Comparison of ENCODE assay signal across 25 cellular contexts in genomic region chr1:16882995-16883394, GRCh38. TPM values are rescaled to one million over a fixed set of nuclear protein-coding genes. Genes with fewer than 3 reads are reported as not detected.
"Had no signal": no experiment of that assay in that cellular context is flagged by ENCODE, and none has a peak within 500 bp of the region (broad histone marks: within the 10 kb centered on the region; RNA-seq: fewer than 3 reads in every experiment).

No MANE protein-coding gene starts in this region.

- H3K4me3 ChIP-seq: esophagus squamous epithelium, right atrium auricular region, spleen, suprapubic skin, tibial artery had no signal

- H3K4me1 ChIP-seq: esophagus squamous epithelium, parathyroid adenoma, right atrium auricular region, suprapubic skin, tibial artery had no signal

- H3K27ac ChIP-seq: epithelial cell of prostate, esophagus squamous epithelium, neutrophil, parathyroid adenoma, right atrium auricular region, spleen, suprapubic skin, tibial artery had no signal

- ATAC-seq: activated CD8-positive, alpha-beta T cell treated with anti-CD3 and anti-CD28 coated beads for 36 hours; activated naive CD8-positive, alpha-beta T cell treated with anti-CD3 and anti-CD28 coated beads, Interleukin-2, amount 50 U/mL, for 24 hours; activated T-cell treated with anti-CD3 and anti-CD28 coated beads, Interleukin-2, amount 50 U/mL, for 4 hours; activated T-helper 17 cell treated with anti-CD3 and anti-CD28 coated beads, Interleukin-2, amount 50 U/mL, for 72 hours; left ventricle myocardium superior; naive thymus-derived CD4-positive, alpha-beta T cell; T-helper 17 cell had no signal

- H3K9ac ChIP-seq: parathyroid adenoma had no signal

- H3K27me3 ChIP-seq: right atrium auricular region had no signal

- H3K9me3 ChIP-seq: esophagus squamous epithelium, neutrophil, right atrium auricular region, spleen, suprapubic skin, tibial artery had no signal

- H3K36me3 ChIP-seq: esophagus squamous epithelium, neutrophil, right atrium auricular region, spleen, suprapubic skin, tibial artery had no signal

- H2AFZ ChIP-seq: parathyroid adenoma had no signal

- DNase-seq: activated CD4-positive, alpha-beta T cell treated with anti-CD3 and anti-CD28 coated beads, Interleukin-2, amount 10 ng/mL, durations not matched to agents 7 days and 5 days; activated CD4-positive, CD25-positive, alpha-beta regulatory T cell treated with anti-CD3 and anti-CD28 coated beads, Interleukin-2, amount 50 U/mL, for 72 hours; activated CD8-positive, alpha-beta T cell treated with anti-CD3 and anti-CD28 coated beads for 36 hours; activated gamma-delta T cell treated with Interleukin-2 at 50 U/mL for 16 hours; activated naive CD8-positive, alpha-beta T cell treated with anti-CD3 and anti-CD28 coated beads, Interleukin-2, amount 50 U/mL, for 24 hours; activated T-cell treated with anti-CD3 and anti-CD28 coated beads, Interleukin-2, amount 50 U/mL, for 4 hours; amygdala; caudate nucleus; esophagus squamous epithelium; foreskin melanocyte; kidney glomerular epithelial cell; left ventricle myocardium superior; midbrain; naive thymus-derived CD4-positive, alpha-beta T cell; spleen; stimulated activated naive CD4-positive, alpha-beta T cell; T-helper 17 cell; T1000; tibial artery had no signal

RNA-seq across cellular contexts. Expression of gene RNU1-2, which starts 12.8 kb away (rescaled TPM):
- total RNA-seq: right atrium auricular region had no signal
- polyA plus RNA-seq: naive thymus-derived CD4-positive, alpha-beta T cell; spleen had no signal
